Comparison of ENCODE assay signal across 38 cellular contexts in the genomic region with DNA sequence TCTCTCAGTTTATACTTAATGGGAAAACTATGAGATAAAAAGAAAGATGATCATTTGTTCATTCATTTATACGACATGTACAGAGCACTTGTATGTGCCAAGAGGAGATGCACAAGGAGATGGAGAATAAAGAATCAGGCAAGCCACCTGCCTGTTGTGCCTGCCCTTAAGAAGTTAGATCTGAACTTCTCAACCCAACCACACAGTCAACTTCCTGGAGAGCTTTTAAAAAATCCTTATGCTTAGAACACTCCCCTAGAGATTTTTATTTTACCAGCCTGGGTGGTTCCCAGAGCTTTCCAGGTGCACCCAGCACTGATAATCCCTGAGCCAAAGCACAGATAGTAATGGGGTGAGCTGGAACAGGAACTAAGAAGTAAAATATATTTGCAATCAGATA. TPM values are rescaled to one million over a fixed set of nuclear protein-coding genes. Genes with fewer than 3 reads are reported as not detected.
"Had no signal": no experiment of that assay in that cellular context is flagged by ENCODE, and none has a peak within 500 bp of the region (broad histone marks: within the 10 kb centered on the region; RNA-seq: fewer than 3 reads in every experiment).

No MANE protein-coding gene starts in this region.

- H3K27me3 ChIP-seq: MG63 had no signal

- DNase-seq: Karpas-422, Kasumi-1, MG63, MM.1S, MV-4-11, NCI-H1048, NCI-H1092, NCI-H1092 treated with DMSO at 0.1 percent for 48 hours, NCI-H1105, NCI-H1105 treated with DMSO at 0.1 percent for 48 hours, NCI-H1417, NCI-H1417 treated with DMSO at 0.1 percent for 48 hours, NCI-H1436, NCI-H1436 treated with DMSO at 0.1 percent for 48 hours, NCI-H1694, NCI-H1694 treated with DMSO at 0.1 percent for 48 hours, NCI-H187, NCI-H187 treated with DMSO at 0.1 percent for 48 hours, NCI-H1930, NCI-H2029, NCI-H2029 treated with DMSO at 0.1 percent for 48 hours, NCI-H2081, NCI-H2081 treated with DMSO at 0.1 percent for 48 hours, NCI-H2107, NCI-H2171, NCI-H2171 treated with DMSO at 0.1 percent for 48 hours, NCI-H2227 treated with DMSO at 0.1 percent for 48 hours, NCI-H226, NCI-H345, NCI-H446, NCI-H510A, NCI-H510A treated with DMSO at 0.1 percent for 48 hours, NCI-H524, NCI-H524 treated with DMSO at 0.1 percent for 48 hours had no signal

- H3K36me3 ChIP-seq: MG63 had no signal

- H3K9me3 ChIP-seq: MG63 had no signal

- H3K4me3 ChIP-seq: MG63 had no signal

RNA-seq across cellular contexts. Expression of gene AKAIN1, which starts 18.5 kb away (rescaled TPM):
- total RNA-seq: LHCN-M2, M059J, MCF 10A, NCI-H460 had no signal
